In the genomic region with DNA sequence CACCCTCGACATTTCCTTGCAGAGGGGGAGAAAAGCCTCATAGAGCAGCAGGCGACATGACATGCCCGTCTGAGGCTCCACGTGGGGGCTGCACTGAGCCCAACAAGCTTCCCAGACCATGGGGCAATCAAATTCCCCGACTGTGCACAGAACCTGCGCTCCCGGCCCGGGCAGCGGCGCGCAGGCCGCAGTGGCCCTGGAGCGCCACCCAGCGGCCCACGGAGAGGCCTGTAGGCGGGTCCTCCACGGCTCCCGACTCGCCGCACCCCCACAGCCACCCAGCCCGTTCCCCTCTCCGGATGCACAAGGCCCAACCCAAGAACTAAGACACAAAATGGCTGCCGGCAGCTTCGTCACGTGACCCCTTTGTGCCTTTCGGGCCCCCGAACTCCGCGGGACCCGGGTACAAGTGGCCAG, we compare ENCODE assay signal across 1 cellular context.
TF ChIP-seq lines count a peak whose summit lies in the region.

No MANE protein-coding gene starts in this region.

TF ChIP-seq in K562, 482 proteins besides CTCF, POLR2A, EP300 and RAD21 (continued from another document and continues in another):
- TF ChIP-seq MTF1 (CRISPR knock-in tag; IDR thresholded peaks at IDR 0.05; ENCODE audit: borderline replicate concordance) (no peak), XRCC3 (IDR thresholded peaks at IDR 0.05) (no peak), POLR2B (IDR thresholded peaks at IDR 0.05; ENCODE audit: low read depth, partially characterized antibody) (no peak), TEAD2 (tag; IDR thresholded peaks at IDR 0.05) (no peak), CHCHD3 (CRISPR knock-in tag; IDR thresholded peaks at IDR 0.05) (no peak), HDAC8 (tag; IDR thresholded peaks at IDR 0.05) (no peak), MEIS2 (IDR thresholded peaks at IDR 0.05; ENCODE audit: partially characterized antibody) (no peak), YY1 (IDR thresholded peaks at IDR 0.05; ENCODE audit: borderline replicate concordance in 1 of 3, control insufficient read depth in 1 of 3, extremely low read depth in 1 of 3, insufficient read depth in 3 of 3, insufficient read length in 1 of 3, insufficient replicate concordance in 2 of 3, low read depth in 1 of 3, low read length in 2 of 3) (peak; percentile 90 to 97 (median 96)), MYC (IDR thresholded peaks at IDR 0.05; ENCODE audit: low read depth, low read length) (peak; percentile 94), MYC (CRISPR knock-in tag; IDR thresholded peaks at IDR 0.05; ENCODE audit: borderline replicate concordance, low read depth) (no peak), HNRNPL (IDR thresholded peaks at IDR 0.05; ENCODE audit: low read depth, low read length) (no peak), GABPA (tag; conservative IDR thresholded peaks at IDR 0.05; ENCODE audit: low read depth) (0 out of 2 replicates have a peak, but pooled peaks have one; percentile 51), GABPB1 (CRISPR knock-in tag; IDR thresholded peaks at IDR 0.05) (no peak; the same call in 1 of the 2 replicates), NFATC3 (IDR thresholded peaks at IDR 0.05) (no peak), ZNF717 (CRISPR knock-in tag; IDR thresholded peaks at IDR 0.05) (no peak), TEAD1 (CRISPR knock-in tag; IDR thresholded peaks at IDR 0.05) (peak; percentile 22 to 72; a peak in 1 of 4 replicates), ARID1B (IDR thresholded peaks at IDR 0.05) (no peak), MCM5 (IDR thresholded peaks at IDR 0.05; ENCODE audit: low read depth) (no peak), DEAF1 (CRISPR knock-in tag; IDR thresholded peaks at IDR 0.05) (peak; percentile 59), TAF15 (IDR thresholded peaks at IDR 0.05; ENCODE audit: low read depth, low read length) (no peak), MECOM (CRISPR knock-in tag; IDR thresholded peaks at IDR 0.05) (no peak), HOXB6 (CRISPR knock-in tag; IDR thresholded peaks at IDR 0.05; ENCODE audit: borderline replicate concordance) (no peak), MED1 (CRISPR knock-in tag; IDR thresholded peaks at IDR 0.05; ENCODE audit: borderline replicate concordance) (no peak), RBM25 (IDR thresholded peaks at IDR 0.05; ENCODE audit: low read depth, low read length, severe bottlenecking) (no peak), SPI1 (IDR thresholded peaks at IDR 0.05; ENCODE audit: borderline replicate concordance, low read depth, low read length) (no peak), ARID3A (IDR thresholded peaks at IDR 0.05; ENCODE audit: borderline replicate concordance, low read depth, low read length) (no peak), ZKSCAN3 (CRISPR knock-in tag; IDR thresholded peaks at IDR 0.05) (no peak), RBM22 (IDR thresholded peaks at IDR 0.05; ENCODE audit: low read depth, low read length, poor library complexity, severe bottlenecking) (no peak), FOS (IDR thresholded peaks at IDR 0.05; ENCODE audit: extremely low read depth, insufficient read length) (no peak), COPS2 (conservative IDR thresholded peaks at IDR 0.05) (no peak), BRD4 (IDR thresholded peaks at IDR 0.05) (no peak), RERE (CRISPR knock-in tag; IDR thresholded peaks at IDR 0.05; ENCODE audit: borderline replicate concordance) (no peak)
- TF ChIP-seq, protein P1, sequence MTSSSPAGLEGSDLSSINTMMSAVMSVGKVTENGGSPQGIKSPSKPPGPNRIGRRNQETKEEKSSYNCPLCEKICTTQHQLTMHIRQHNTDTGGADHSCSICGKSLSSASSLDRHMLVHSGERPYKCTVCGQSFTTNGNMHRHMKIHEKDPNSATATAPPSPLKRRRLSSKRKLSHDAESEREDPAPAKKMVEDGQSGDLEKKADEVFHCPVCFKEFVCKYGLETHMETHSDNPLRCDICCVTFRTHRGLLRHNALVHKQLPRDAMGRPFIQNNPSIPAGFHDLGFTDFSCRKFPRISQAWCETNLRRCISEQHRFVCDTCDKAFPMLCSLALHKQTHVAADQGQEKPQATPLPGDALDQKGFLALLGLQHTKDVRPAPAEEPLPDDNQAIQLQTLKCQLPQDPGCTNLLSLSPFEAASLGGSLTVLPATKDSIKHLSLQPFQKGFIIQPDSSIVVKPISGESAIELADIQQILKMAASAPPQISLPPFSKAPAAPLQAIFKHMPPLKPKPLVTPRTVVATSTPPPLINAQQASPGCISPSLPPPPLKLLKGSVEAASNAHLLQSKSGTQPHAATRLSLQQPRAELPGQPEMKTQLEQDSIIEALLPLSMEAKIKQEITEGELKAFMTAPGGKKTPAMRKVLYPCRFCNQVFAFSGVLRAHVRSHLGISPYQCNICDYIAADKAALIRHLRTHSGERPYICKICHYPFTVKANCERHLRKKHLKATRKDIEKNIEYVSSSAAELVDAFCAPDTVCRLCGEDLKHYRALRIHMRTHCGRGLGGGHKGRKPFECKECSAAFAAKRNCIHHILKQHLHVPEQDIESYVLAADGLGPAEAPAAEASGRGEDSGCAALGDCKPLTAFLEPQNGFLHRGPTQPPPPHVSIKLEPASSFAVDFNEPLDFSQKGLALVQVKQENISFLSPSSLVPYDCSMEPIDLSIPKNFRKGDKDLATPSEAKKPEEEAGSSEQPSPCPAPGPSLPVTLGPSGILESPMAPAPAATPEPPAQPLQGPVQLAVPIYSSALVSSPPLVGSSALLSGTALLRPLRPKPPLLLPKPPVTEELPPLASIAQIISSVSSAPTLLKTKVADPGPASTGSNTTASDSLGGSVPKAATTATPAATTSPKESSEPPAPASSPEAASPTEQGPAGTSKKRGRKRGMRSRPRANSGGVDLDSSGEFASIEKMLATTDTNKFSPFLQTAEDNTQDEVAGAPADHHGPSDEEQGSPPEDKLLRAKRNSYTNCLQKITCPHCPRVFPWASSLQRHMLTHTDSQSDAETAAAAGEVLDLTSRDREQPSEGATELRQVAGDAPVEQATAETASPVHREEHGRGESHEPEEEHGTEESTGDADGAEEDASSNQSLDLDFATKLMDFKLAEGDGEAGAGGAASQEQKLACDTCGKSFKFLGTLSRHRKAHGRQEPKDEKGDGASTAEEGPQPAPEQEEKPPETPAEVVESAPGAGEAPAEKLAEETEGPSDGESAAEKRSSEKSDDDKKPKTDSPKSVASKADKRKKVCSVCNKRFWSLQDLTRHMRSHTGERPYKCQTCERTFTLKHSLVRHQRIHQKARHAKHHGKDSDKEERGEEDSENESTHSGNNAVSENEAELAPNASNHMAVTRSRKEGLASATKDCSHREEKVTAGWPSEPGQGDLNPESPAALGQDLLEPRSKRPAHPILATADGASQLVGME (CRISPR knock-in tag; IDR thresholded peaks at IDR 0.05) = 0 out of 2 replicates have a peak, but pooled peaks have one; percentile 78
- TF ChIP-seq, protein P2, sequence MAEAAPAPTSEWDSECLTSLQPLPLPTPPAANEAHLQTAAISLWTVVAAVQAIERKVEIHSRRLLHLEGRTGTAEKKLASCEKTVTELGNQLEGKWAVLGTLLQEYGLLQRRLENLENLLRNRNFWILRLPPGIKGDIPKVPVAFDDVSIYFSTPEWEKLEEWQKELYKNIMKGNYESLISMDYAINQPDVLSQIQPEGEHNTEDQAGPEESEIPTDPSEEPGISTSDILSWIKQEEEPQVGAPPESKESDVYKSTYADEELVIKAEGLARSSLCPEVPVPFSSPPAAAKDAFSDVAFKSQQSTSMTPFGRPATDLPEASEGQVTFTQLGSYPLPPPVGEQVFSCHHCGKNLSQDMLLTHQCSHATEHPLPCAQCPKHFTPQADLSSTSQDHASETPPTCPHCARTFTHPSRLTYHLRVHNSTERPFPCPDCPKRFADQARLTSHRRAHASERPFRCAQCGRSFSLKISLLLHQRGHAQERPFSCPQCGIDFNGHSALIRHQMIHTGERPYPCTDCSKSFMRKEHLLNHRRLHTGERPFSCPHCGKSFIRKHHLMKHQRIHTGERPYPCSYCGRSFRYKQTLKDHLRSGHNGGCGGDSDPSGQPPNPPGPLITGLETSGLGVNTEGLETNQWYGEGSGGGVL (CRISPR knock-in tag; IDR thresholded peaks at IDR 0.05) = no peak
- TF ChIP-seq, protein P3, sequence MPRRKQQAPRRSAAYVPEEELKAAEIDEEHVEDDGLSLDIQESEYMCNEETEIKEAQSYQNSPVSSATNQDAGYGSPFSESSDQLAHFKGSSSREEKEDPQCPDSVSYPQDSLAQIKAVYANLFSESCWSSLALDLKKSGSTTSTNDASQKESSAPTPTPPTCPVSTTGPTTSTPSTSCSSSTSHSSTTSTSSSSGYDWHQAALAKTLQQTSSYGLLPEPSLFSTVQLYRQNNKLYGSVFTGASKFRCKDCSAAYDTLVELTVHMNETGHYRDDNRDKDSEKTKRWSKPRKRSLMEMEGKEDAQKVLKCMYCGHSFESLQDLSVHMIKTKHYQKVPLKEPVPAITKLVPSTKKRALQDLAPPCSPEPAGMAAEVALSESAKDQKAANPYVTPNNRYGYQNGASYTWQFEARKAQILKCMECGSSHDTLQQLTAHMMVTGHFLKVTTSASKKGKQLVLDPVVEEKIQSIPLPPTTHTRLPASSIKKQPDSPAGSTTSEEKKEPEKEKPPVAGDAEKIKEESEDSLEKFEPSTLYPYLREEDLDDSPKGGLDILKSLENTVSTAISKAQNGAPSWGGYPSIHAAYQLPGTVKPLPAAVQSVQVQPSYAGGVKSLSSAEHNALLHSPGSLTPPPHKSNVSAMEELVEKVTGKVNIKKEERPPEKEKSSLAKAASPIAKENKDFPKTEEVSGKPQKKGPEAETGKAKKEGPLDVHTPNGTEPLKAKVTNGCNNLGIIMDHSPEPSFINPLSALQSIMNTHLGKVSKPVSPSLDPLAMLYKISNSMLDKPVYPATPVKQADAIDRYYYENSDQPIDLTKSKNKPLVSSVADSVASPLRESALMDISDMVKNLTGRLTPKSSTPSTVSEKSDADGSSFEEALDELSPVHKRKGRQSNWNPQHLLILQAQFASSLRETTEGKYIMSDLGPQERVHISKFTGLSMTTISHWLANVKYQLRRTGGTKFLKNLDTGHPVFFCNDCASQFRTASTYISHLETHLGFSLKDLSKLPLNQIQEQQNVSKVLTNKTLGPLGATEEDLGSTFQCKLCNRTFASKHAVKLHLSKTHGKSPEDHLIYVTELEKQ (CRISPR knock-in tag; IDR thresholded peaks at IDR 0.05) = no peak
